Comparison of ENCODE assay signal across 10 cellular contexts in genomic region chr5:56269216-56269927, GRCh38. TPM values are rescaled to one million over a fixed set of nuclear protein-coding genes. Genes with fewer than 3 reads are reported as not detected.
DNase-seq lines count a peak whose midpoint lies in the region; ATAC-seq and TF ChIP-seq lines count a peak whose summit lies in the region.
"Had no signal": no experiment of that assay in that cellular context is flagged by ENCODE, and none has a peak within 500 bp of the region (broad histone marks: within the 10 kb centered on the region; RNA-seq: fewer than 3 reads in every experiment).

No MANE protein-coding gene starts in this region.

- H3K27me3 ChIP-seq in Panc1 (ENCODE audit: control insufficient read depth, insufficient read depth, low read length) (no peaks in the 10 kb centered on the region), mesendoderm (ENCODE audit: insufficient read depth, low read length, poor library complexity) (no peaks in the 10 kb centered on the region)

- H2BK5ac ChIP-seq in mesendoderm (ENCODE audit: low read length) = no peak overlapping the region

- H3K27ac ChIP-seq in Panc1 (ENCODE audit: low read length) (no peak overlapping the region), mesendoderm (ENCODE audit: low read depth, low read length) (no peak overlapping the region)
- H3K27ac ChIP-seq: C4-2B, skin epidermis had no signal

- H3K56ac ChIP-seq in mesendoderm (ENCODE audit: low read length) = no peak overlapping the region

- H4K8ac ChIP-seq in mesendoderm (ENCODE audit: low read depth, low read length) = no peak overlapping the region

- H3K4me3 ChIP-seq in Panc1 (ENCODE audit: low read depth in 2 of 2, low read length in 2 of 2) = no peak overlapping the region
- no peak overlapping the region for H3K4me3 ChIP-seq in choroid plexus epithelial cell (ENCODE audit: low read depth, low read length)
- no peak overlapping the region for H3K4me3 ChIP-seq in mesendoderm (ENCODE audit: low read length)
- H3K4me3 ChIP-seq: skin epidermis had no signal

- H3K9ac ChIP-seq in mesendoderm (ENCODE audit: low read length) = no peak overlapping the region

- CTCF ChIA-PET in Panc1 (lab: Charles Lee) = interaction anchor here (0.5 to 1.2 kb wide), 4 partner anchors 8 to 629 kb away, joined by 3 to 11 read pairs (median 6); no protein-coding TSS in a partner anchor

- in situ Hi-C loops in Panc1 (cut with HindIII; ENCODE audit: low pct_unique_long_range_greater_than_20kb, low sequenced_read_pairs) = no loop called here

- TF ChIP-seq CTCF in Panc1 (IDR thresholded peaks at IDR 0.05) = peak; percentile 40
- TF ChIP-seq CTCF in choroid plexus epithelial cell (conservative IDR thresholded peaks at IDR 0.05; ENCODE audit: low read depth, low read length) = peak; percentile 91

- POLR2A ChIA-PET in Panc1 (lab: Charles Lee) = interaction anchor here (0.7 kb wide), 1 partner anchor 447 kb away, joined by 10 read pairs; no protein-coding TSS in a partner anchor

- H4K5ac ChIP-seq in mesendoderm (ENCODE audit: low read length) = no peak overlapping the region

- H3K79me2 ChIP-seq in mesendoderm (ENCODE audit: control insufficient read depth, insufficient read depth, low read length) = no peaks in the 10 kb centered on the region

- H3K4me1 ChIP-seq in Panc1 (ENCODE audit: control insufficient read depth, insufficient read depth, low read length) (peaks cover 5% of the 10 kb centered on the region; the same call in 1 of the 2 replicates), mesendoderm (ENCODE audit: control insufficient read depth, low read depth, low read length) (no peaks in the 10 kb centered on the region)

- WGBS in mesendoderm (ENCODE audit: extremely low coverage, insufficient coverage, low lambda C conversion rate) = no CpG with 5 or more reads among the region's 6 CpGs

- no peaks in the 10 kb centered on the region for H3K9me3 ChIP-seq in Panc1 (ENCODE audit: control insufficient read depth, insufficient read depth, low read depth, low read length)

- BruUV-seq in Panc1 (replicated peaks; lab: Mats Ljungman, UMichigan) = no TSS peak

- no peak overlapping the region for H2BK120ac ChIP-seq in mesendoderm (ENCODE audit: low read depth, low read length)

- no peak overlapping the region for H3K18ac ChIP-seq in mesendoderm (ENCODE audit: low read length)

- H3K4ac ChIP-seq in mesendoderm (ENCODE audit: low read depth, low read length) = no peak overlapping the region

- intact Hi-C loops in Panc1 (cut with micrococcal nuclease; ENCODE audit: unreplicated experiment) = no loop called here

- ATAC-seq in HG02759 (IDR thresholded peaks at IDR 0.05; ENCODE audit: unreplicated experiment) = peak; percentile 49
- ATAC-seq in Panc1 = peak; percentile 56; the same call in 1 of the 2 replicates

- no peak overlapping the region for H2BK15ac ChIP-seq in mesendoderm (replicated peaks; ENCODE audit: low read depth)

- H2AK5ac ChIP-seq in mesendoderm (ENCODE audit: low read length) = no peak overlapping the region

- no peaks in the 10 kb centered on the region for H3K79me1 ChIP-seq in mesendoderm (ENCODE audit: low read length)

- no peaks in the 10 kb centered on the region for H3K36me3 ChIP-seq in Panc1 (ENCODE audit: control insufficient read depth, insufficient read depth, low read length)
- no peaks in the 10 kb centered on the region for H3K36me3 ChIP-seq in mesendoderm (ENCODE audit: control insufficient read depth, insufficient read depth, low read length)

- H3K23ac ChIP-seq in mesendoderm (ENCODE audit: low read length) = no peak overlapping the region

- no peak overlapping the region for H3K4me2 ChIP-seq in mesendoderm (ENCODE audit: low read length)

- DNase-seq in NCI-H1092 treated with DMSO at 0.1 percent for 48 hours (lab: John Stamatoyannopoulos, UW) = peak; percentile 1
- no peak for DNase-seq in NCI-H1092 (lab: John Stamatoyannopoulos, UW)
- DNase-seq in Panc1 (ENCODE audit: low read depth, low spot score) = no peak
- peak; percentile 87 for DNase-seq in choroid plexus epithelial cell (ENCODE audit: low read depth)
- peak; percentile 74 for DNase-seq in mesendoderm
- no peak for DNase-seq in NCI-H187 treated with DMSO at 0.1 percent for 48 hours (lab: John Stamatoyannopoulos, UW)
- DNase-seq in NCI-H1436 treated with DMSO at 0.1 percent for 48 hours (lab: John Stamatoyannopoulos, UW) = no peak

RNA-seq across cellular contexts. Expression of gene ANKRD55, which starts 36.2 kb away (rescaled TPM):
- not detected for total RNA-seq in Panc1 (2021; ENCODE audit: unreplicated experiment)
- 0.22 TPM for polyA plus RNA-seq in Panc1 (2012; ENCODE audit: insufficient read length)
- polyA plus RNA-seq in mesendoderm (2013, experiment 1 of 2) = 0.10 TPM
- polyA plus RNA-seq in mesendoderm (2013, experiment 2 of 2) = 0.08 TPM

Comparison
In these comparisons a context has a peak if more than half of its experiments do, and no peak if none do; other contexts are left out.
1. DNase-seq: peak in NCI-H1092 treated with DMSO at 0.1 percent for 48 hours (single experiment), choroid plexus epithelial cell (single experiment) and mesendoderm (single experiment); none in NCI-H1092 (single experiment), Panc1 (single experiment), NCI-H187 treated with DMSO at 0.1 percent for 48 hours (single experiment) and NCI-H1436 treated with DMSO at 0.1 percent for 48 hours (single experiment).